10 cellular contexts compared by ENCODE assay signal in the genomic region with DNA sequence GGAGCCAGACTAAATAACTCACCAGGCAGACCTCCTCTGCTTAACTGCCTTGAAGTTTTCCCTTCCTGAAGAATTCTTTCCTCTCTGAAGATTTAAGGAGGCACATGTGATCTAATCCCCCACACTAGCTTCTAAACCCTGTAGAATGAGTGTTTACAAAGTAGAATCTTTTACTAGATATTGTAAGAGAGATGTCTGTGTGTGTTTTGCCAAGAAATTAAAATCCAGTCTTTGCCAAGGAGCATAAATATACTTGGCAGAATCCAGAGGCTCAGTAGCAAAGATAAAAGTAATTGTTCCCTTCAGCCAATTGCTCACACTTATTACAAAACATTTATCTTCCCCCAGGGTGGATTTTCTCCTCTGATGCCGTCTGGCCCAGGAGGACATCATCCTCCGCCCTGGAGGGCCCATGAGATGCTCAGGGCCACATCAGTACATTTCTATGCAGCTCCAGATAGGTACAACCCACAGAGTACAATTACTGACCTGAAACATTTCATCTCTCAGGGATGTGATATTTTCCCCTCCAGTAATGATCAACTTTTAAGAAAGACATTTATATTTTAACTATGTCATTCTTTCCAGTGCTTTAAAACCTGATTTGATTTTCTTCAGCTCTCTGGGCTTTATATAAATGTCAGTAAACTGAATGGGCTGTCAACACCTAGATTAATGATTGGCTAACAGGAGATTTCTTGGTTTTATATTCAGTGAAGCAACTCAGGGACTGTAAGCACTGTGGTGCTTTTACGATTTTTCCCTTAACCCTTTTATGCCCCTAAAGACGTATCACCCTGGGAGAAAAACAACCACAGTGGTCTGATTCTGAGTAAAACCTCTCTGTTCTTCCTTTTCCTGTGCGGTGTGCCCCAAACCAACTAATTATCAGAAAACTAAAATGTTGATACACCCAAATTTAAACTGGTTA. TPM values are rescaled to one million over a fixed set of nuclear protein-coding genes. Genes with fewer than 3 reads are reported as not detected.
DNase-seq lines count a peak whose midpoint lies in the region; ATAC-seq and TF ChIP-seq lines count a peak whose summit lies in the region.
"Had no signal": no experiment of that assay in that cellular context is flagged by ENCODE, and none has a peak within 500 bp of the region (broad histone marks: within the 10 kb centered on the region; RNA-seq: fewer than 3 reads in every experiment).

No MANE protein-coding gene starts in this region.

- DNase-seq in GM23338 (ENCODE audit: low spot score) (no peak), SK-N-SH (no peak), tibial artery (no peak), DMS 273 (lab: John Stamatoyannopoulos, UW; ENCODE audit: unreplicated experiment) (no peak), H9 (no peak), NCI-H1930 (lab: John Stamatoyannopoulos, UW) (no peak)

- no peak overlapping the region for H3K4me3 ChIP-seq in GM23338
- H3K4me3 ChIP-seq in SK-N-SH (ENCODE audit: low read depth in 2 of 2, low read length in 1 of 2), result no peak overlapping the region
- H3K4me3 ChIP-seq in gastroesophageal sphincter, result no peak overlapping the region
- H3K4me3 ChIP-seq in tibial artery, result no peak overlapping the region

- H3K27ac ChIP-seq in GM23338 (ENCODE audit: low read depth) (no peak overlapping the region), SK-N-SH (ENCODE audit: low read depth in 2 of 2, low read length in 1 of 2) (peak overlapping the region; percentile 42 to 55), gastroesophageal sphincter (peak overlapping the region; percentile 66 to 83 (median 76)), tibial artery (peak overlapping the region; percentile 3 to 14), H9 (ENCODE audit: insufficient read length, low read depth, low read length) (no peak overlapping the region)

- no peak for TF ChIP-seq CTCF in GM23338 (conservative IDR thresholded peaks at IDR 0.05; ENCODE audit: low read depth in 2 of 2)
- TF ChIP-seq CTCF in SK-N-SH (IDR thresholded peaks at IDR 0.05), result no peak
- no peak for TF ChIP-seq CTCF in gastroesophageal sphincter (IDR thresholded peaks at IDR 0.05)
- TF ChIP-seq CTCF in tibial artery (IDR thresholded peaks at IDR 0.05), result no peak
- TF ChIP-seq CTCF in H9 (conservative IDR thresholded peaks at IDR 0.05), result no peak

- no peaks in the 10 kb centered on the region for H3K9me3 Mint-ChIP-seq in GM23338
- H3K9me3 Mint-ChIP-seq in H9, result no peaks in the 10 kb centered on the region; a peak in 1 of 5 replicates
- H3K9me3 Mint-ChIP-seq: neural crest cell had no signal

- no peak overlapping the region for H3K23ac ChIP-seq in H9 (ENCODE audit: insufficient read length, low read depth, low read length)

- no peak overlapping the region for H3T11ph ChIP-seq in H9 (ENCODE audit: low read length)

- H2AFZ ChIP-seq in GM23338, result peak overlapping the region; percentile 70; the same call in 1 of the 2 replicates
- H2AFZ ChIP-seq in SK-N-SH (ENCODE audit: low read depth), result peak overlapping the region; percentile 45; the same call in 1 of the 2 replicates
- H2AFZ ChIP-seq in H9 (ENCODE audit: low read length), result no peak overlapping the region

- H3K9me2 ChIP-seq in GM23338 (ENCODE audit: insufficient read depth) (no peaks in the 10 kb centered on the region), SK-N-SH (no peaks in the 10 kb centered on the region)

- CTCF ChIA-PET in SK-N-SH (lab: Yijun Ruan, JAX), result interaction anchor here (0.7 to 1.3 kb wide), 2 partner anchors 51 to 174 kb away, joined by 3 to 4 read pairs; no protein-coding TSS in a partner anchor

- H2BK120ac ChIP-seq in H9 (ENCODE audit: low read depth, low read length, poor library complexity, severe bottlenecking), result no peak overlapping the region

- no peak overlapping the region for H3K18ac ChIP-seq in H9 (ENCODE audit: insufficient read length, low read depth, low read length)

- H2AK5ac ChIP-seq in H9 (ENCODE audit: insufficient read length, low read length), result no peak overlapping the region

- H2BK5ac ChIP-seq in H9 (ENCODE audit: insufficient read length, low read length), result no peak overlapping the region

- no peak overlapping the region for H4K91ac ChIP-seq in H9 (ENCODE audit: insufficient read length, low read depth, low read length)

- peak; percentile 55 for ATAC-seq in GM18505 (IDR thresholded peaks at IDR 0.05; ENCODE audit: unreplicated experiment)
- no peak for ATAC-seq in GM23338
- ATAC-seq in gastroesophageal sphincter, result peak; percentile 20
- ATAC-seq: Panc1 had no signal

- intact Hi-C loops in tibial artery (cut with DNase I; ENCODE audit: low total_unique reads), result no loop called here

- H3K23me2 ChIP-seq in H9 (ENCODE audit: insufficient read length, low read depth, low read length, poor library complexity, severe bottlenecking), result no peaks in the 10 kb centered on the region

- no peak overlapping the region for H4K8ac ChIP-seq in H9 (replicated peaks; ENCODE audit: insufficient read length, low read depth, low read length)

- no peak overlapping the region for H3K56ac ChIP-seq in H9 (ENCODE audit: insufficient read length, low read depth, low read length)

- H3K36me3 ChIP-seq in GM23338 (ENCODE audit: insufficient read depth) (no peaks in the 10 kb centered on the region), SK-N-SH (replicated peaks in 1 of 2; ENCODE audit: control insufficient read depth in 1 of 2, insufficient read depth in 2 of 2, low read length in 1 of 2) (no peaks in the 10 kb centered on the region), gastroesophageal sphincter (no peaks in the 10 kb centered on the region), tibial artery (no peaks in the 10 kb centered on the region)

- H3K27me3 ChIP-seq in GM23338 (ENCODE audit: insufficient read depth), result no peaks in the 10 kb centered on the region
- no peaks in the 10 kb centered on the region for H3K27me3 ChIP-seq in SK-N-SH (ENCODE audit: insufficient read depth)
- H3K27me3 ChIP-seq in gastroesophageal sphincter, result no peaks in the 10 kb centered on the region
- H3K27me3 ChIP-seq in tibial artery, result no peaks in the 10 kb centered on the region
- no peaks in the 10 kb centered on the region; the same call in 1 of the 2 replicates for H3K27me3 ChIP-seq in H9 (ENCODE audit: insufficient read depth, low read length)

- no peak overlapping the region for H3K14ac ChIP-seq in H9 (ENCODE audit: insufficient read depth, low read length)

- H3K9me3 ChIP-seq in SK-N-SH (no peaks in the 10 kb centered on the region), gastroesophageal sphincter (no peaks in the 10 kb centered on the region), tibial artery (no peaks in the 10 kb centered on the region), H9 (ENCODE audit: control insufficient read depth, low read depth, low read length) (no peaks in the 10 kb centered on the region)

- TF ChIP-seq EP300 in SK-N-SH (IDR thresholded peaks at IDR 0.05; ENCODE audit: borderline replicate concordance in 1 of 2, low read depth in 1 of 2, low read length in 1 of 2), result no peak
- TF ChIP-seq EP300 in gastroesophageal sphincter (IDR thresholded peaks at IDR 0.05), result no peak

- H3K4me3 Mint-ChIP-seq in GM23338, result no peak overlapping the region
- H3K4me3 Mint-ChIP-seq in H9, result no peak overlapping the region
- H3K4me3 Mint-ChIP-seq: neural crest cell had no signal

- H3K9ac ChIP-seq in SK-N-SH (no peak overlapping the region), H9 (ENCODE audit: extremely low read depth, insufficient read length, low read length) (no peak overlapping the region)

- no peak for TF ChIP-seq RAD21 in SK-N-SH (IDR thresholded peaks at IDR 0.05; ENCODE audit: low read length)

- H3K4me1 Mint-ChIP-seq in GM23338 (peaks cover 3% of the 10 kb centered on the region; the same call in 1 of the 3 replicates), H9 (peaks cover 0 to 5% of the 10 kb centered on the region in 2 experiments; a peak in 2 of 4 replicates)
- H3K4me1 Mint-ChIP-seq: neural crest cell had no signal

- no peaks in the 10 kb centered on the region for H3K79me1 ChIP-seq in H9 (ENCODE audit: insufficient read depth, low read depth, low read length, poor library complexity, severe bottlenecking)

- H2BK12ac ChIP-seq in H9 (ENCODE audit: insufficient read length, low read depth, low read length), result no peak overlapping the region

- H3K27ac Mint-ChIP-seq in GM23338 (no peak overlapping the region), H9 (no peak overlapping the region)

- H4K5ac ChIP-seq in H9 (ENCODE audit: insufficient read length, low read depth, low read length), result no peak overlapping the region

- H3K79me2 ChIP-seq in GM23338 (replicated peaks; ENCODE audit: insufficient read depth) (no peaks in the 10 kb centered on the region), SK-N-SH (ENCODE audit: insufficient read depth) (no peaks in the 10 kb centered on the region), H9 (ENCODE audit: insufficient read depth, low read length) (no peaks in the 10 kb centered on the region)

- POLR2A ChIA-PET in SK-N-SH (lab: Yijun Ruan, JAX), result no interaction called here

- no peaks in the 10 kb centered on the region for H3K27me3 Mint-ChIP-seq in GM23338 (ENCODE audit: insufficient read depth, low read depth, poor library complexity)
- no peaks in the 10 kb centered on the region for H3K27me3 Mint-ChIP-seq in H9 (ENCODE audit: low read depth)

- H2BK15ac ChIP-seq in H9 (ENCODE audit: low read depth, low read length), result no peak overlapping the region

- H3K4ac ChIP-seq in H9 (ENCODE audit: low read depth, low read length), result no peak overlapping the region

- H3K4me2 ChIP-seq in GM23338, result no peak overlapping the region
- peak overlapping the region; percentile 13; the same call in 1 of the 2 replicates for H3K4me2 ChIP-seq in SK-N-SH
- no peak overlapping the region for H3K4me2 ChIP-seq in H9 (ENCODE audit: insufficient read depth, insufficient read length, low read length)

- 46% methylated on average over 5 of the region's 5 CpGs for WGBS in SK-N-SH (ENCODE audit: low lambda C conversion rate)
- WGBS in gastroesophageal sphincter (ENCODE audit: low coverage in 1 of 2), 2 donors, result 32 to 38% methylated on average over 5 of the region's 5 CpGs
- no CpG with 5 or more reads among the region's 5 CpGs for WGBS in H9 (ENCODE audit: extremely low coverage, insufficient read length, low lambda C conversion rate)

- H3F3A ChIP-seq in GM23338 (replicated peaks; ENCODE audit: low read depth), result no peaks in the 10 kb centered on the region
- H3F3A ChIP-seq in SK-N-SH (replicated peaks; ENCODE audit: insufficient read depth), result peaks cover 9% of the 10 kb centered on the region

- H4K20me1 ChIP-seq in GM23338 (replicated peaks; ENCODE audit: insufficient read depth), result no peaks in the 10 kb centered on the region
- H4K20me1 ChIP-seq in SK-N-SH (ENCODE audit: insufficient read depth), result no peaks in the 10 kb centered on the region
- H4K20me1 ChIP-seq in H9 (ENCODE audit: control insufficient read depth, insufficient read depth, insufficient read length), result no peaks in the 10 kb centered on the region

- H3K36me3 Mint-ChIP-seq in GM23338 (ENCODE audit: low read depth) (no peaks in the 10 kb centered on the region), H9 (ENCODE audit: insufficient read depth in 1 of 3, low read depth in 3 of 3) (no peaks in the 10 kb centered on the region)

- H3K4me1 ChIP-seq in GM23338 (ENCODE audit: insufficient read depth) (no peaks in the 10 kb centered on the region; the same call in 1 of the 2 replicates), SK-N-SH (ENCODE audit: control insufficient read depth in 1 of 2, insufficient read depth in 2 of 2, low read depth in 1 of 2, low read length in 1 of 2) (peaks cover 11 to 30% of the 10 kb centered on the region in 2 experiments), gastroesophageal sphincter (peaks cover 3 to 49% (median 5%) of the 10 kb centered on the region in 3 donors), tibial artery (peaks cover 0 to 33% (median 12%) of the 10 kb centered on the region in 4 donors), H9 (ENCODE audit: insufficient read depth, low read length) (no peaks in the 10 kb centered on the region)

- no peak overlapping the region for H2BK20ac ChIP-seq in H9 (ENCODE audit: low read depth, low read length, poor library complexity, severe bottlenecking)

- TF ChIP-seq POLR2A in GM18505 (IDR thresholded peaks at IDR 0.05; ENCODE audit: borderline replicate concordance, extremely low read depth, insufficient read depth, insufficient read length) (no peak), gastroesophageal sphincter (IDR thresholded peaks at IDR 0.05) (no peak)

RNA-seq across cellular contexts. Expression of a gene that starts 37.7 kb away (rescaled TPM):
- total RNA-seq in GM23338 (2014; rRNA removed; shearing (Covaris generic)), result 1.2 and 1.3 TPM in 2 replicates
- polyA plus RNA-seq in GM23338 (2016; fragmentation: Nextera tagmentation; extraction: Ambion mirVana), result 1.3 and 1.9 TPM in 2 replicates
- polyA plus RNA-seq in SK-N-SH (2012; rRNA removed), result 0.67 and 1.0 TPM in 2 replicates
- 1.1 and 1.2 TPM in 2 replicates for polyA plus RNA-seq in SK-N-SH (2012; cell fraction: cytosol; rRNA removed)
- polyA plus RNA-seq in SK-N-SH (2012; cell fraction: nucleus; rRNA removed), result 0.36 and 0.40 TPM in 2 replicates
- total RNA-seq in gastroesophageal sphincter, result 10 to 100 TPM in 2 of 4 donors, 1 to 10 TPM in 2; 4.8 to 24.2 (median 9.0) TPM
- 0.68 and 1.0 TPM in 2 replicates for total RNA-seq in H9 (2021)
- total RNA-seq: neural crest cell had no signal

Comparison
In these comparisons a context has a peak if more than half of its experiments do, and no peak if none do; other contexts are left out.
1. H3K27ac ChIP-seq: peak in SK-N-SH (2 of 2), gastroesophageal sphincter (4 of 4) and tibial artery (2 of 2); none in GM23338 (single experiment) and H9 (single experiment).